17 cellular contexts compared by ENCODE assay signal in the genomic region with DNA sequence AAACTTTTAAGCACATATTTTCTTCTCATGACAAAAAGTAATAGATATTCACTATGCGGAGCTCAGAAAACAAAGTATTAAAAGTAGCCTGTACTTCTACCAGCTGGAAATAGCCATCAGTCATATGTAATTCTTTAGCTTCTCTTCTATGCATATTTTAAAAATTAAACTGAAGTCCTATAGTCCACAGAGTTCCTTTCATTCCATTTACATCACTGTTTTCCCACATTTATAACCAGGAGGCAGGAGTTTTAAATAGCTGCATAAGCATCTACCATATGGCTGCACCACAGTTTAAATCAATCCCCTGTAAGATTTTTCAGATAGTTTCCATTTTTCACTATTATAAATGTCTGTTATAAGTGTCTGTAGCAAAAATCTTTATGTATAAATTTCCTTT. TPM values are rescaled to one million over a fixed set of nuclear protein-coding genes. Genes with fewer than 3 reads are reported as not detected.
DNase-seq lines count a peak whose midpoint lies in the region; ATAC-seq and TF ChIP-seq lines count a peak whose summit lies in the region.
"Had no signal": no experiment of that assay in that cellular context is flagged by ENCODE, and none has a peak within 500 bp of the region (broad histone marks: within the 10 kb centered on the region; RNA-seq: fewer than 3 reads in every experiment).

No MANE protein-coding gene starts in this region.

- H3K27me3 ChIP-seq in SK-N-SH (ENCODE audit: insufficient read depth) (no peaks in the 10 kb centered on the region), SJCRH30 (no peaks in the 10 kb centered on the region)
- H3K27me3 ChIP-seq: Peyer's patch had no signal

- H3K9me3 Mint-ChIP-seq in osteocyte (ENCODE audit: unreplicated experiment): no peaks in the 10 kb centered on the region

- POLR2A ChIA-PET in AG04449 (lab: Yijun Ruan, JAX) (interaction anchor here (1.0 kb wide), 1 partner anchor 199 kb away, joined by 5 read pairs; no protein-coding TSS in a partner anchor), SK-N-SH (lab: Yijun Ruan, JAX) (interaction anchor here (0.6 kb wide), 1 partner anchor 74 kb away, joined by 5 read pairs; no protein-coding TSS in a partner anchor)

- no peak for ATAC-seq in GM19455 (IDR thresholded peaks at IDR 0.05; ENCODE audit: unreplicated experiment)
- ATAC-seq in GM21367 (IDR thresholded peaks at IDR 0.05; ENCODE audit: unreplicated experiment): no peak
- ATAC-seq: K562 had no signal

- no peaks in the 10 kb centered on the region for H3K27me3 Mint-ChIP-seq in osteocyte (ENCODE audit: unreplicated experiment)
- H3K27me3 Mint-ChIP-seq: B cell had no signal

- TF ChIP-seq RAD21 in SK-N-SH (IDR thresholded peaks at IDR 0.05; ENCODE audit: low read length): no peak

- 83% methylated on average over 1 of the region's 1 CpG for WGBS in SK-N-SH (ENCODE audit: low lambda C conversion rate)

- peaks cover 87% of the 10 kb centered on the region for H3K4me1 Mint-ChIP-seq in osteocyte (ENCODE audit: unreplicated experiment)
- H3K4me1 Mint-ChIP-seq: B cell had no signal

- H3K9me3 ChIP-seq in SK-N-SH (no peaks in the 10 kb centered on the region), SJCRH30 (replicated peaks) (no peaks in the 10 kb centered on the region)
- H3K9me3 ChIP-seq: Peyer's patch had no signal

- H3K36me3 Mint-ChIP-seq in osteocyte (ENCODE audit: unreplicated experiment): peaks cover 8% of the 10 kb centered on the region

- H3K4me2 ChIP-seq in SK-N-SH: 0 out of 2 replicates have a peak overlapping the region, but pooled peaks have one; percentile 23

- H4K20me1 ChIP-seq in SK-N-SH (ENCODE audit: insufficient read depth): peaks cover 12% of the 10 kb centered on the region; the same call in 1 of the 2 replicates

- DNase-seq in AG04449 (ENCODE audit: low read depth, low spot score): peak; percentile 83
- no peak for DNase-seq in SK-N-SH
- DNase-seq in dedifferentiated amniotic fluid mesenchymal stem cell (ENCODE audit: extremely low spot score): peak; percentile 75
- no peak for DNase-seq in osteocyte (ENCODE audit: extremely low spot score, unreplicated experiment)
- DNase-seq in activated gamma-delta T cell (lab: John Stamatoyannopoulos, UW): no peak
- no peak for DNase-seq in SJCRH30
- DNase-seq: DND-41; GDM1; NCI-H1105 treated with DMSO at 0.1 percent for 48 hours; NCI-H1694; NK-92 treated with Interleukin-12 subunit alpha and Interleukin-12 subunit beta, amount 100 ng/mL, for 24 hours; Peyer's patch had no signal

- H2AFZ ChIP-seq in SK-N-SH (ENCODE audit: low read depth): no peak overlapping the region

- CTCF ChIA-PET in AG04449 (lab: Yijun Ruan, JAX) (interaction anchor here (0.7 to 1.4 kb wide), 7 partner anchors 9 to 170 kb away, joined by 3 to 6 read pairs (median 4); no protein-coding TSS in a partner anchor), SK-N-SH (lab: Yijun Ruan, JAX) (no interaction called here)

- H3K27ac ChIP-seq in SK-N-SH (ENCODE audit: low read depth in 2 of 2, low read length in 1 of 2) (peak overlapping the region; percentile 8 to 25; a peak in 2 of 4 replicates), SJCRH30 (no peak overlapping the region)
- H3K27ac ChIP-seq: 22Rv1, Peyer's patch had no signal

- H3K4me3 ChIP-seq in AG04449 (ENCODE audit: low read depth, low read length) (no peak overlapping the region), SK-N-SH (ENCODE audit: low read depth in 2 of 2, low read length in 1 of 2) (no peak overlapping the region), SJCRH30 (no peak overlapping the region)
- H3K4me3 ChIP-seq: K562, Peyer's patch had no signal

- H3K79me2 ChIP-seq in SK-N-SH (ENCODE audit: insufficient read depth): peaks cover 95% of the 10 kb centered on the region

- H3K27ac Mint-ChIP-seq in osteocyte (ENCODE audit: unreplicated experiment): peak overlapping the region; percentile 92
- H3K27ac Mint-ChIP-seq: B cell had no signal

- H3K4me1 ChIP-seq in SK-N-SH (ENCODE audit: control insufficient read depth in 1 of 2, insufficient read depth in 2 of 2, low read depth in 1 of 2, low read length in 1 of 2): peaks cover 3 to 9% of the 10 kb centered on the region in 2 experiments; a peak in 3 of 4 replicates
- H3K4me1 ChIP-seq in SJCRH30: peaks cover 4% of the 10 kb centered on the region; the same call in 1 of the 2 replicates
- H3K4me1 ChIP-seq: Peyer's patch had no signal

- H3F3A ChIP-seq in SK-N-SH (replicated peaks; ENCODE audit: insufficient read depth): no peaks in the 10 kb centered on the region

- TF ChIP-seq EP300 in SK-N-SH (IDR thresholded peaks at IDR 0.05; ENCODE audit: borderline replicate concordance in 1 of 2, low read depth in 1 of 2, low read length in 1 of 2): no peak

- no peaks in the 10 kb centered on the region for H3K9me2 ChIP-seq in SK-N-SH

- TF ChIP-seq CTCF in AG04449 (IDR thresholded peaks at IDR 0.05; ENCODE audit: insufficient read depth, low read length, missing control alignments) (no peak), SK-N-SH (IDR thresholded peaks at IDR 0.05) (no peak), osteocyte (IDR thresholded peaks at IDR 0.05) (no peak)

- no peaks in the 10 kb centered on the region for H3K36me3 ChIP-seq in SK-N-SH (replicated peaks in 1 of 2; ENCODE audit: control insufficient read depth in 1 of 2, insufficient read depth in 2 of 2, low read length in 1 of 2)
- H3K36me3 ChIP-seq in SJCRH30: no peaks in the 10 kb centered on the region
- H3K36me3 ChIP-seq: Peyer's patch had no signal

- H3K4me3 Mint-ChIP-seq in osteocyte (ENCODE audit: unreplicated experiment): peak overlapping the region; percentile 33
- H3K4me3 Mint-ChIP-seq: B cell had no signal

- H3K9ac ChIP-seq in SK-N-SH: no peak overlapping the region

TF ChIP-seq in SK-N-SH, 30 proteins besides CTCF, POLR2A, EP300 and RAD21:
- TF ChIP-seq TCF12 (IDR thresholded peaks at IDR 0.05): peak; percentile 36; the same call in 1 of the 2 replicates
- TF ChIP-seq RFX5 (IDR thresholded peaks at IDR 0.05; ENCODE audit: low read length): no peak
- TF ChIP-seq EZH2phosphoT487 (IDR thresholded peaks at IDR 0.05; ENCODE audit: borderline replicate concordance, low read depth): no peak
- TF ChIP-seq MXI1 (IDR thresholded peaks at IDR 0.05; ENCODE audit: low read depth, low read length): no peak

RNA-seq across cellular contexts. Expression of gene ZFHX3, which starts 45.1 kb away (rescaled TPM):
- 1.9 and 2.0 TPM in 2 replicates for polyA plus RNA-seq in SK-N-SH (2012; rRNA removed)
- 1.9 and 2.0 TPM in 2 replicates for polyA plus RNA-seq in SK-N-SH (2012; cell fraction: cytosol; rRNA removed)
- polyA plus RNA-seq in SK-N-SH (2012; cell fraction: nucleus; rRNA removed): 4.1 and 5.0 TPM in 2 replicates
- 89.1 and 97.0 TPM in 2 replicates for total RNA-seq in osteocyte
- 4.4 and 5.1 TPM in 2 replicates for total RNA-seq in SJCRH30 (2014; rRNA removed; shearing (Covaris generic))

Comparison
In these comparisons a context has a peak if more than half of its experiments do, and no peak if none do; other contexts are left out.
1. DNase-seq: peak in AG04449 (single experiment) and dedifferentiated amniotic fluid mesenchymal stem cell (single experiment); none in SK-N-SH (single experiment), osteocyte (single experiment), activated gamma-delta T cell (single experiment) and SJCRH30 (0 of 2).
2. RNA of gene ZFHX3, which starts 45.1 kb away (total RNA-seq): 89.1 to 97.0 TPM in osteocyte; 4.4 to 5.1 TPM in SJCRH30; every median in the first group is over 10 times any median in the second.